9 cellular contexts compared by ENCODE assay signal in genomic region chr5:116557669-116558271, GRCh38. TPM values are rescaled to one million over a fixed set of nuclear protein-coding genes. Genes with fewer than 3 reads are reported as not detected.
DNase-seq lines count a peak whose midpoint lies in the region; ATAC-seq, FAIRE-seq and TF ChIP-seq lines count a peak whose summit lies in the region.
"Had no signal": no experiment of that assay in that cellular context is flagged by ENCODE, and none has a peak within 500 bp of the region (broad histone marks: within the 10 kb centered on the region; RNA-seq: fewer than 3 reads in every experiment).

No MANE protein-coding gene starts in this region.

- FAIRE-seq in HTR-8/SVneo (lab: Jason Lieb, UNC): no peak

- peaks cover 29% of the 10 kb centered on the region for H3K4me1 ChIP-seq in mucosa of descending colon (ENCODE audit: low read depth)
- H3K4me1 ChIP-seq: SJSA1 had no signal

- TF ChIP-seq CTCF in GM12873 (IDR thresholded peaks at IDR 0.05; ENCODE audit: insufficient read depth, low read depth, low read length, missing control alignments) (peak; percentile 50), brain (conservative IDR thresholded peaks at IDR 0.05) (peak; percentile 51 to 69), mucosa of descending colon (IDR thresholded peaks at IDR 0.05) (peak; percentile 24)

- no peaks in the 10 kb centered on the region for H3K27me3 Mint-ChIP-seq in brain

- ATAC-seq in mucosa of descending colon (no peak), GM21360 (IDR thresholded peaks at IDR 0.05; ENCODE audit: unreplicated experiment) (no peak)

- intact Hi-C loops in mucosa of descending colon (cut with DNase I, micrococcal nuclease): loop anchor here in 1 of 2 donors (10.0 kb wide), 1 partner anchor 423 kb away; no protein-coding TSS in a partner anchor

- no peak overlapping the region for H3K4me3 ChIP-seq in mucosa of descending colon
- H3K4me3 ChIP-seq: SJSA1 had no signal

- no peak overlapping the region for H3K4me3 Mint-ChIP-seq in brain

- H3K36me3 Mint-ChIP-seq in brain: peaks cover 27% of the 10 kb centered on the region

- peak overlapping the region in 1 of 5 experiments; percentile 29 for H3K27ac Mint-ChIP-seq in brain

- H3K36me3 ChIP-seq in mucosa of descending colon (ENCODE audit: low read depth): no peaks in the 10 kb centered on the region
- H3K36me3 ChIP-seq: SJSA1 had no signal

- peaks cover 88% of the 10 kb centered on the region for H3K4me1 Mint-ChIP-seq in brain

- H3K9me3 ChIP-seq in mucosa of descending colon: no peaks in the 10 kb centered on the region
- H3K9me3 ChIP-seq: SJSA1 had no signal

- peaks cover 0 to 6% (median 0%) of the 10 kb centered on the region in 5 experiments for H3K9me3 Mint-ChIP-seq in brain

- DNase-seq in HTR-8/SVneo (ENCODE audit: insufficient read length, low spot score) (peak; percentile 5), mucosa of descending colon (peak in 1 of 3 donors; percentile 54), occipital lobe (lab: John Stamatoyannopoulos, UW) (no peak), activated gamma-delta T cell (lab: John Stamatoyannopoulos, UW) (no peak), NOMO-1 (lab: John Stamatoyannopoulos, UW; ENCODE audit: unreplicated experiment in 2 of 2) (no peak)

RNA-seq across cellular contexts. Expression of gene SEMA6A, which starts 16.9 kb away (rescaled TPM):
- polyA plus RNA-seq in brain (ENCODE audit: insufficient read depth, low read depth, low replicate concordance): 34.2 TPM
- total RNA-seq in mucosa of descending colon (100 to 1,000 TPM in 2 of 3 donors, 10 to 100 TPM in 1; 90.0 to 137 (median 106) TPM), occipital lobe (24.2 TPM)
